In genomic region chr5:151156732-151157402, GRCh38 we compare ENCODE assay signal across 8 cellular contexts. TPM values are rescaled to one million over a fixed set of nuclear protein-coding genes. Genes with fewer than 3 reads are reported as not detected.
DNase-seq lines count a peak whose midpoint lies in the region; ATAC-seq and TF ChIP-seq lines count a peak whose summit lies in the region.

No MANE protein-coding gene starts in this region.

- H3K9me3 ChIP-seq in sigmoid colon = no peaks in the 10 kb centered on the region

- DNase-seq in GM03348 (ENCODE audit: low spot score) (peak; percentile 47), left cardiac atrium (peak; percentile 34), sigmoid colon (peak; percentile 77), NCI-H345 (lab: John Stamatoyannopoulos, UW) (no peak)

- intact Hi-C loops in left cardiac atrium (cut with DNase I) = no loop called here
- intact Hi-C loops in sigmoid colon (cut with DNase I) = loop anchor here (5.0 kb wide), 1 partner anchor 65 kb away; the partner anchor contains the start of gene CCDC69

- H3K27ac Mint-ChIP-seq in activated T-helper 17 cell treated with anti-CD3 and anti-CD28 coated beads, Interleukin-2, amount 50 U/mL, for 72 hours = peak overlapping the region; percentile 96

- no peak for TF ChIP-seq CTCF in sigmoid colon (IDR thresholded peaks at IDR 0.05)

- TF ChIP-seq EP300 in sigmoid colon (IDR thresholded peaks at IDR 0.05) = no peak

- H3K27me3 ChIP-seq in sigmoid colon = no peaks in the 10 kb centered on the region

- H3K27me3 Mint-ChIP-seq in activated T-helper 17 cell treated with anti-CD3 and anti-CD28 coated beads, Interleukin-2, amount 50 U/mL, for 72 hours = no peaks in the 10 kb centered on the region

- ATAC-seq in HG03342 (IDR thresholded peaks at IDR 0.05; ENCODE audit: unreplicated experiment) (peak; percentile 26), left cardiac atrium (peak; percentile 32 to 43), GM18873 (IDR thresholded peaks at IDR 0.05; ENCODE audit: low FRiP score, unreplicated experiment) (no peak), HG03039 (IDR thresholded peaks at IDR 0.05; ENCODE audit: unreplicated experiment) (no peak)
- ATAC-seq in activated T-helper 17 cell treated with anti-CD3 and anti-CD28 coated beads, Interleukin-2, amount 50 U/mL, for 72 hours (replicated peaks) = peak; percentile 5

- TF ChIP-seq POLR2A in sigmoid colon (IDR thresholded peaks at IDR 0.05) = no peak

- peaks cover 0 to 62% (median 54%) of the 10 kb centered on the region in 4 donors for H3K4me1 ChIP-seq in sigmoid colon

- peak overlapping the region; percentile 74 to 92 (median 82) for H3K4me3 ChIP-seq in sigmoid colon

- H3K9me3 Mint-ChIP-seq in activated T-helper 17 cell treated with anti-CD3 and anti-CD28 coated beads, Interleukin-2, amount 50 U/mL, for 72 hours = no peaks in the 10 kb centered on the region

- no peaks in the 10 kb centered on the region for H3K36me3 ChIP-seq in sigmoid colon

- peak overlapping the region; percentile 91 for H3K4me3 Mint-ChIP-seq in activated T-helper 17 cell treated with anti-CD3 and anti-CD28 coated beads, Interleukin-2, amount 50 U/mL, for 72 hours

- H3K27ac ChIP-seq in sigmoid colon = peak overlapping the region; percentile 88 to 97 (median 93)

- peaks cover 58% of the 10 kb centered on the region for H3K36me3 Mint-ChIP-seq in activated T-helper 17 cell treated with anti-CD3 and anti-CD28 coated beads, Interleukin-2, amount 50 U/mL, for 72 hours (ENCODE audit: low read depth)

- H3K4me1 Mint-ChIP-seq in activated T-helper 17 cell treated with anti-CD3 and anti-CD28 coated beads, Interleukin-2, amount 50 U/mL, for 72 hours = peaks cover 26% of the 10 kb centered on the region

- 17 to 35% methylated on average over 17 of the region's 17 CpGs for WGBS in sigmoid colon, 2 donors

RNA-seq across cellular contexts. Expression of gene ANXA6, which starts 0.7 kb away (rescaled TPM):
- total RNA-seq in activated T-helper 17 cell treated with anti-CD3 and anti-CD28 coated beads, Interleukin-2, amount 50 U/mL, for 72 hours = 100 to 1,000 TPM; 432 to 559 TPM
- total RNA-seq in left cardiac atrium (100 to 1,000 TPM; 218 to 220 TPM), sigmoid colon (100 to 1,000 TPM; 233 to 333 (median 259) TPM)
- 100 to 1,000 TPM in 1 of 3 donors, 10 to 100 TPM in 2; 22.9 to 121 (median 45.0) TPM for polyA plus RNA-seq in sigmoid colon

Comparison
In these comparisons a context has a peak if more than half of its experiments do, and no peak if none do; other contexts are left out.
1. ATAC-seq: peak in HG03342 (single experiment), activated T-helper 17 cell treated with anti-CD3 and anti-CD28 coated beads, Interleukin-2, amount 50 U/mL, for 72 hours (single experiment) and left cardiac atrium (2 of 2); none in GM18873 (single experiment) and HG03039 (single experiment).